In genomic region chr12:56299308-56299852, GRCh38 we compare ENCODE assay signal across 1 cellular context.
TF ChIP-seq lines count a peak whose summit lies in the region.

No MANE protein-coding gene starts in this region.

TF ChIP-seq in HEK293T, 16 proteins besides CTCF, POLR2A, EP300 and RAD21 (continued from another document):
- no peak for TF ChIP-seq PKNOX1 (IDR thresholded peaks at IDR 0.05)
- no peak for TF ChIP-seq TARDBP (IDR thresholded peaks at IDR 0.05)
- no peak for TF ChIP-seq BHLHE40 (IDR thresholded peaks at IDR 0.05; ENCODE audit: borderline replicate concordance)
- no peak for TF ChIP-seq SP1 (IDR thresholded peaks at IDR 0.05)
- TF ChIP-seq FOXA1 (IDR thresholded peaks at IDR 0.05) = no peak
- no peak for TF ChIP-seq FOXK2 (IDR thresholded peaks at IDR 0.05)
- no peak for TF ChIP-seq CTBP1 (IDR thresholded peaks at IDR 0.05; ENCODE audit: borderline replicate concordance)
- no peak for TF ChIP-seq ELF4 (IDR thresholded peaks at IDR 0.05)
- no peak for TF ChIP-seq NFRKB (IDR thresholded peaks at IDR 0.05)
- no peak for TF ChIP-seq ZNF384 (IDR thresholded peaks at IDR 0.05)
- no peak for TF ChIP-seq HDGF (IDR thresholded peaks at IDR 0.05; ENCODE audit: borderline replicate concordance)
- TF ChIP-seq LEF1 (IDR thresholded peaks at IDR 0.05; ENCODE audit: borderline replicate concordance) = no peak
- no peak for TF ChIP-seq ARNT (IDR thresholded peaks at IDR 0.05)
- no peak for TF ChIP-seq L3MBTL2 (conservative IDR thresholded peaks at IDR 0.05)
- no peak for TF ChIP-seq FOXM1 (IDR thresholded peaks at IDR 0.05; ENCODE audit: borderline replicate concordance)
